Comparison of ENCODE assay signal across 8 cellular contexts in the genomic region with DNA sequence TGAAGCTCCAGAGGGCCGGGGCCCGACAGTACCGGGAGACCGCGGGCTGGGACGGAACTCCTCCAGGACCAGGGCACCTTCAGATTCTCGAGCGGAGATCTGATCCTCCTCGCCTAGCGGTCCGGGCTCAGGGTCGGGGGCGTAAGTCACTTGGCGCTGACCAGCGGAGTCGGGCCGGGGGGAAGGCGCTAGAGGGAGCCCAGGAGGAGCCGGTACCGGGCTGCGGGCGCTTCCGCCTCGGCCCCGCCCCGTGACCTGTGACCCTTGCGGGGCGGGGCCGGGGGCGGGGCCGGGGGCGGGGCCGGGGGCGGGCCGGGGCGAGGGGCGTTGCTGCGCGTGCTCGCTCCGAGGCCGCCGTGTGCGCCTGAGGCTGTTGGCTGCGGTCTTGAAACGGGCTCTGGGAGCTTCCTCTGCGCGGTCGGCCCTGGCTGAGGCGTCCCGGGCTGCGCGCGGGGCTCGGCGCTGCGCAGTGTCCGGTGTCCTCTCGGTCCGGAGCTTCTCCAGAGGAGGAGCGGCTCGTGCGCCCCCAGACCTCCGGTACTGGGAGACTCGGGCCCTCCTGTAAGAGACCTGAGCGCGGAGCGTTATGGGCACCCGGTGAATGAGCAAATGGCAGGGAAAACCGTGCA. TPM values are rescaled to one million over a fixed set of nuclear protein-coding genes. Genes with fewer than 3 reads are reported as not detected.
DNase-seq lines count a peak whose midpoint lies in the region; ATAC-seq and TF ChIP-seq lines count a peak whose summit lies in the region.

A gene (minus strand): TSS at position 239 of the 629 bp plus-strand sequence. CDS start 373 bp downstream, outside the sequence.

- H3K27me3 Mint-ChIP-seq in activated T-cell treated with anti-CD3 and anti-CD28 coated beads, Interleukin-2, amount 50 U/mL, for 24 hours: no peaks in the 10 kb centered on the region

- TF ChIP-seq POLR2A in esophagus squamous epithelium (IDR thresholded peaks at IDR 0.05): peak in 2 of 4 donors; percentile 41 to 71

- TF ChIP-seq CTCF in esophagus squamous epithelium (IDR thresholded peaks at IDR 0.05): peak in 2 of 6 experiments; percentile 24 to 26

- H3K27me3 ChIP-seq in esophagus squamous epithelium: no peaks in the 10 kb centered on the region

- H3K27ac Mint-ChIP-seq in activated T-cell treated with anti-CD3 and anti-CD28 coated beads, Interleukin-2, amount 50 U/mL, for 24 hours: peak within 1 kb of the TSS; percentile 86

- peak within 1 kb of the TSS; percentile 88 to 94 (median 92) for H3K27ac ChIP-seq in esophagus squamous epithelium

- peak; percentile 75 for ATAC-seq in GM19328 (IDR thresholded peaks at IDR 0.05; ENCODE audit: unreplicated experiment)
- ATAC-seq in HG03565 (IDR thresholded peaks at IDR 0.05; ENCODE audit: unreplicated experiment): peak; percentile 58

- peaks cover 16 to 39% (median 21%) of the 10 kb centered on the region in 3 donors for H3K4me1 ChIP-seq in esophagus squamous epithelium

- H3K4me3 Mint-ChIP-seq in activated T-cell treated with anti-CD3 and anti-CD28 coated beads, Interleukin-2, amount 50 U/mL, for 24 hours: peak within 1 kb of the TSS; percentile 88

- 0% methylated on average over 16 of the region's 70 CpGs; no CpG with 5 or more reads in 1 of the 2 donors for WGBS in esophagus squamous epithelium, 2 donors

- peaks cover 15% of the 10 kb centered on the region for H3K36me3 Mint-ChIP-seq in activated T-cell treated with anti-CD3 and anti-CD28 coated beads, Interleukin-2, amount 50 U/mL, for 24 hours (ENCODE audit: low read depth)

- intact Hi-C loops in esophagus squamous epithelium (cut with DNase I): no loop called here

- H3K4me1 Mint-ChIP-seq in activated T-cell treated with anti-CD3 and anti-CD28 coated beads, Interleukin-2, amount 50 U/mL, for 24 hours (ENCODE audit: low read depth): peaks cover 24% of the 10 kb centered on the region

- H3K9me3 Mint-ChIP-seq in activated T-cell treated with anti-CD3 and anti-CD28 coated beads, Interleukin-2, amount 50 U/mL, for 24 hours: no peaks in the 10 kb centered on the region

- H3K9me3 ChIP-seq in esophagus squamous epithelium: no peaks in the 10 kb centered on the region

- peak within 1 kb of the TSS; percentile 83 to 95 (median 91) for H3K4me3 ChIP-seq in esophagus squamous epithelium

- H3K36me3 ChIP-seq in esophagus squamous epithelium: peaks cover 4 to 24% (median 14%) of the 10 kb centered on the region in 3 donors

- peak; percentile 91 for DNase-seq in CD1c-positive myeloid dendritic cell (ENCODE audit: extremely low spot score)
- peak; percentile 87 for DNase-seq in OCI-M1 (lab: John Stamatoyannopoulos, UW)
- peak; percentile 82 for DNase-seq in activated T-cell treated with anti-CD3 and anti-CD28 coated beads, Interleukin-2, amount 50 U/mL, for 24 hours
- DNase-seq in esophagus squamous epithelium (lab: John Stamatoyannopoulos, UW): no peak
- peak; percentile 83 for DNase-seq in myocyte (ENCODE audit: low read depth)
- peak; percentile 52 to 64 for DNase-seq in stimulated activated CD8-positive, alpha-beta memory T cell treated with anti-CD3 and anti-CD28 coated beads, Interleukin-7, amount 100 ng/mL, for 48 hours (ENCODE audit: extremely low read depth in 1 of 2, low read depth in 1 of 2)

RNA-seq across cellular contexts. Expression of the gene that starts here (rescaled TPM):
- total RNA-seq in esophagus squamous epithelium (10 to 100 TPM; 18.7 to 47.0 (median 28.6) TPM), myocyte (30.5 and 37.4 TPM in 2 replicates)
- polyA plus RNA-seq in myocyte (2012): 50.4 TPM
